26 cellular contexts compared by ENCODE assay signal in genomic region chr11:45156731-45157130, GRCh38. TPM values are rescaled to one million over a fixed set of nuclear protein-coding genes. Genes with fewer than 3 reads are reported as not detected.
A peak's percentile ranks its signal among the peaks of the same experiment; 100 is the strongest.
DNase-seq lines count a peak whose midpoint lies in the region; TF ChIP-seq lines count a peak whose summit lies in the region.
"Had no signal": no experiment of that assay in that cellular context is flagged by ENCODE, and none has a peak within 500 bp of the region (broad histone marks: within the 10 kb centered on the region; RNA-seq: fewer than 3 reads in every experiment).

No MANE protein-coding gene starts in this region.

- H3K4me3 ChIP-seq in BLaER1 treated with 17β-estradiol and CSF1 and Interleukin-3, amounts not matched to agents 10 nM and 100 nM, result no peak overlapping the region
- no peak overlapping the region for H3K4me3 ChIP-seq in spleen
- H3K4me3 ChIP-seq: body of pancreas, skin epidermis, thoracic aorta, uterus had no signal

- H3K4me2 ChIP-seq in BLaER1 treated with 17β-estradiol and CSF1 and Interleukin-3, amounts not matched to agents 10 nM and 100 nM, result peak overlapping the region in 9 of 11 experiments; percentile 51 to 90 (median 83); a peak in 11 of 22 replicates

- POLR2A ChIA-PET in RWPE1 (lab: Yijun Ruan, JAX; ENCODE audit: low non-redundant PET), result no interaction called here

- no peak for TF ChIP-seq POLR2A in spleen (IDR thresholded peaks at IDR 0.05)

- peaks cover 20% of the 10 kb centered on the region for H3K27me3 Mint-ChIP-seq in HFFc6 (ENCODE audit: insufficient read depth)
- H3K27me3 Mint-ChIP-seq: activated CD4-positive, alpha-beta memory T cell treated with anti-CD3 and anti-CD28 coated beads for 36 hours; activated naive CD4-positive, alpha-beta T cell treated with anti-CD3 and anti-CD28 coated beads, Interleukin-2, amount 10 ng/mL, durations not matched to agents 7 days and 5 days; activated T-helper 17 cell treated with anti-CD3 and anti-CD28 coated beads, Interleukin-2, amount 50 U/mL, for 72 hours; memory B cell had no signal

- H3K9me3 ChIP-seq in BLaER1 treated with 17β-estradiol and CSF1 and Interleukin-3, amounts not matched to agents 10 nM and 100 nM (replicated peaks in 1 of 11), result no peaks in the 10 kb centered on the region
- no peaks in the 10 kb centered on the region for H3K9me3 ChIP-seq in spleen
- H3K9me3 ChIP-seq: BE2C, body of pancreas, thoracic aorta, uterus had no signal

- no peak overlapping the region for H3K27ac Mint-ChIP-seq in HFFc6
- H3K27ac Mint-ChIP-seq: activated CD4-positive, alpha-beta memory T cell treated with anti-CD3 and anti-CD28 coated beads for 36 hours; activated naive CD4-positive, alpha-beta T cell treated with anti-CD3 and anti-CD28 coated beads, Interleukin-2, amount 10 ng/mL, durations not matched to agents 7 days and 5 days; activated T-helper 17 cell treated with anti-CD3 and anti-CD28 coated beads, Interleukin-2, amount 50 U/mL, for 72 hours; memory B cell; T-helper 1 cell treated with Interleukin-12 subunit alpha and Interleukin-12 subunit beta and Interleukin-4 antibody, amounts not matched to agents 30 μg/mL and 1 μg/mL, for 36 hours had no signal

- no peaks in the 10 kb centered on the region for H3K27me3 ChIP-seq in BLaER1 treated with 17β-estradiol and CSF1 and Interleukin-3, amounts not matched to agents 10 nM and 100 nM
- H3K27me3 ChIP-seq in spleen (replicated peaks in 1 of 7), result no peaks in the 10 kb centered on the region
- H3K27me3 ChIP-seq: BE2C, body of pancreas, uterus had no signal

- H3K36me3 ChIP-seq in BLaER1 treated with 17β-estradiol and CSF1 and Interleukin-3, amounts not matched to agents 10 nM and 100 nM, result no peaks in the 10 kb centered on the region
- peaks cover 0 to 6% (median 0%) of the 10 kb centered on the region in 6 donors for H3K36me3 ChIP-seq in spleen
- H3K36me3 ChIP-seq: BE2C, thoracic aorta, uterus had no signal

- peaks cover 0 to 97% (median 85%) of the 10 kb centered on the region in 11 experiments; a peak in 19 of 22 replicates for H4K20me1 ChIP-seq in BLaER1 treated with 17β-estradiol and CSF1 and Interleukin-3, amounts not matched to agents 10 nM and 100 nM

- no peaks in the 10 kb centered on the region for H3K9me3 Mint-ChIP-seq in HFFc6
- H3K9me3 Mint-ChIP-seq: activated CD4-positive, alpha-beta memory T cell treated with anti-CD3 and anti-CD28 coated beads for 36 hours; activated naive CD4-positive, alpha-beta T cell treated with anti-CD3 and anti-CD28 coated beads, Interleukin-2, amount 10 ng/mL, durations not matched to agents 7 days and 5 days; activated T-helper 17 cell treated with anti-CD3 and anti-CD28 coated beads, Interleukin-2, amount 50 U/mL, for 72 hours; memory B cell; T-helper 1 cell treated with Interleukin-12 subunit alpha and Interleukin-12 subunit beta and Interleukin-4 antibody, amounts not matched to agents 30 μg/mL and 1 μg/mL, for 36 hours had no signal

- H3K9ac ChIP-seq in BLaER1 treated with 17β-estradiol and CSF1 and Interleukin-3, amounts not matched to agents 10 nM and 100 nM, result peak overlapping the region in 1 of 11 experiments; percentile 2; a peak in 1 of 22 replicates

- no peaks in the 10 kb centered on the region for H3K36me3 Mint-ChIP-seq in HFFc6 (ENCODE audit: low read depth)
- H3K36me3 Mint-ChIP-seq: activated CD4-positive, alpha-beta memory T cell treated with anti-CD3 and anti-CD28 coated beads for 36 hours; activated naive CD4-positive, alpha-beta T cell treated with anti-CD3 and anti-CD28 coated beads, Interleukin-2, amount 10 ng/mL, durations not matched to agents 7 days and 5 days had no signal

- H3K27ac ChIP-seq in BLaER1 treated with 17β-estradiol and CSF1 and Interleukin-3, amounts not matched to agents 10 nM and 100 nM, result no peak overlapping the region
- peak overlapping the region; percentile 75 for H3K27ac ChIP-seq in RWPE1
- no peak overlapping the region for H3K27ac ChIP-seq in spleen
- H3K27ac ChIP-seq: body of pancreas had no signal

- no peak overlapping the region for H3K4me3 Mint-ChIP-seq in HFFc6
- H3K4me3 Mint-ChIP-seq: activated CD4-positive, alpha-beta memory T cell treated with anti-CD3 and anti-CD28 coated beads for 36 hours; activated naive CD4-positive, alpha-beta T cell treated with anti-CD3 and anti-CD28 coated beads, Interleukin-2, amount 10 ng/mL, durations not matched to agents 7 days and 5 days; activated T-helper 17 cell treated with anti-CD3 and anti-CD28 coated beads, Interleukin-2, amount 50 U/mL, for 72 hours; memory B cell; T-helper 1 cell treated with Interleukin-12 subunit alpha and Interleukin-12 subunit beta and Interleukin-4 antibody, amounts not matched to agents 30 μg/mL and 1 μg/mL, for 36 hours had no signal

- H3K4me1 Mint-ChIP-seq in HFFc6 (ENCODE audit: low read depth), result no peaks in the 10 kb centered on the region
- H3K4me1 Mint-ChIP-seq: activated naive CD4-positive, alpha-beta T cell treated with anti-CD3 and anti-CD28 coated beads, Interleukin-2, amount 10 ng/mL, durations not matched to agents 7 days and 5 days had no signal

- intact Hi-C loops in spleen (cut with DNase I; ENCODE audit: low total_unique reads), result no loop called here

- peaks cover 23 to 90% (median 78%) of the 10 kb centered on the region in 10 experiments for H3K4me1 ChIP-seq in BLaER1 treated with 17β-estradiol and CSF1 and Interleukin-3, amounts not matched to agents 10 nM and 100 nM
- peaks cover 4 to 83% (median 40%) of the 10 kb centered on the region in 6 donors for H3K4me1 ChIP-seq in spleen
- H3K4me1 ChIP-seq: BE2C had no signal

- WGBS in spleen, 5 donors, result 94 to 98% (median 95%) methylated on average over 9 of the region's 9 CpGs

- TF ChIP-seq CTCF in RWPE1 (conservative IDR thresholded peaks at IDR 0.05; ENCODE audit: low read depth) (no peak), spleen (IDR thresholded peaks at IDR 0.05 in 8 of 11, conservative IDR thresholded peaks at IDR 0.05 in 3 of 11) (no peak), HFFc6 (IDR thresholded peaks at IDR 0.05) (no peak)

- CTCF ChIA-PET in RWPE1 (lab: Yijun Ruan, JAX), result no interaction called here

- DNase-seq in RWPE1 (ENCODE audit: low spot score) (no peak), mesenteric fat pad (ENCODE audit: low spot score) (peak; percentile 67), spleen (peak; percentile 23), hippocampal formation (lab: John Stamatoyannopoulos, UW) (no peak), kidney tubule cell (ENCODE audit: low spot score) (no peak), HFFc6 (no peak)
- DNase-seq: activated CD4-positive, alpha-beta memory T cell treated with anti-CD3 and anti-CD28 coated beads for 36 hours; activated naive CD4-positive, alpha-beta T cell treated with anti-CD3 and anti-CD28 coated beads, Interleukin-2, amount 10 ng/mL, durations not matched to agents 7 days and 5 days; BE2C; body of pancreas; cerebellar nuclear complex; DMS 273 treated with DMSO at 0.1 percent for 48 hours; EL; KG1; NCI-H1105 treated with DMSO at 0.1 percent for 48 hours; NCI-H187 treated with DMSO at 0.1 percent for 48 hours; NCI-H526; PC-3; stimulated activated naive CD8-positive, alpha-beta T cell treated with anti-CD3 and anti-CD28 coated beads, Interleukin-15, Interleukin-2, amounts not matched to agents 100 U/mL and 50 U/mL, for 24 hours; uterus had no signal

RNA-seq across cellular contexts. Expression of gene PRDM11, which starts 10.3 kb away (rescaled TPM):
- total RNA-seq in mesenteric fat pad (11.2 TPM), spleen (10 to 100 TPM in 6 of 7 donors, 1 to 10 TPM in 1; 8.0 to 24.3 (median 19.5) TPM)
- 1 to 10 TPM; 1.7 to 4.3 (median 1.9) TPM for polyA plus RNA-seq in spleen
- 1 to 10 TPM; 2.0 to 5.6 (median 2.7) TPM for total RNA-seq in HFFc6 (2021; fragmentation: NEBNext Ultra II Directional; extraction: Animal tissue kit (Norgen Biotek cat#: 25700))

Comparison
In these comparisons a context has a peak if more than half of its experiments do, and no peak if none do; other contexts are left out.
1. DNase-seq: peak in mesenteric fat pad (single experiment) and spleen (single experiment); none in RWPE1 (single experiment), hippocampal formation (0 of 2), kidney tubule cell (single experiment) and HFFc6 (single experiment).